ENCODE assay signal across 16 cellular contexts in the genomic region with DNA sequence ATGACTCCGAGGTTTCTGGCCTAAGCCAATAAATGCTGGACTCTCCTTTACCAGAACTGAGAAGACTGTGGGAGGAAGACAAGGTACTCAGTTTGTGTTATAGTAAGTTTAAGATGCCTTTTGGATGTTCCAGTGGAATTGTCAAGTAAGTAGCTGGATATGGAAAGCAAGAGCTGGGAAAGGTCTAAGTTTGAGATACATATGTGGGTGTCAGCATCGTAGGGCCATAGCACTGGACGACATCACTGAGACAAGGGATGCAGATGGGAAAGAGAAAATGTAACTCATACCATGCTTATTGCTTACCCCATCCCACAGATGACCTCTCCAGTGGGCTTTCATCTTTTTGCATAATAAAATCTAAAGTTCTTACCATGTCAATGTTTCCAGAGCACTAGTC.
"Had no signal": no experiment of that assay in that cellular context is flagged by ENCODE, and none has a peak within 500 bp of the region (broad histone marks: within the 10 kb centered on the region; RNA-seq: fewer than 3 reads in every experiment).

No MANE protein-coding gene starts in this region.

- H3K9me3 ChIP-seq: lower lobe of right lung, right atrium auricular region, tibial nerve had no signal

- H3K27me3 ChIP-seq: foreskin keratinocyte, right atrium auricular region, tibial nerve had no signal

- ATAC-seq: activated CD8-positive, alpha-beta T cell treated with anti-CD3 and anti-CD28 coated beads, Interleukin-2, amount 10 ng/mL, durations not matched to agents 7 days and 5 days; foreskin keratinocyte; lower lobe of right lung had no signal

- DNase-seq: activated CD4-positive, alpha-beta T cell treated with anti-CD3 and anti-CD28 coated beads, Interleukin-2, amount 10 ng/mL, durations not matched to agents 7 days and 5 days; activated CD8-positive, alpha-beta T cell treated with anti-CD3 and anti-CD28 coated beads, Interleukin-2, amount 10 ng/mL, durations not matched to agents 7 days and 5 days; activated gamma-delta T cell treated with Interleukin-2 at 50 U/mL for 16 hours; anterior cingulate cortex; caudate nucleus; foreskin keratinocyte; hippocampal formation; islet precursor cell; lower lobe of right lung; stimulated activated CD4-positive, alpha-beta T cell treated with anti-CD3 and anti-CD28 coated beads, Interleukin-2, amount 100 ng/mL, for 24 hours had no signal

- H3K27me3 Mint-ChIP-seq: activated CD4-positive, alpha-beta T cell treated with anti-CD3 and anti-CD28 coated beads, Interleukin-2, amount 10 ng/mL, durations not matched to agents 7 days and 5 days; progenitor cell of endocrine pancreas; stimulated activated naive CD8-positive, alpha-beta T cell treated with anti-CD3 and anti-CD28 coated beads, Interleukin-15, Interleukin-2, amounts not matched to agents 100 ng/mL and 50 ng/mL, for 24 hours had no signal

- H3K27ac Mint-ChIP-seq: activated CD8-positive, alpha-beta T cell treated with anti-CD3 and anti-CD28 coated beads, Interleukin-2, amount 10 ng/mL, durations not matched to agents 7 days and 5 days; mesothelial cell of epicardium; progenitor cell of endocrine pancreas; stimulated activated naive CD8-positive, alpha-beta T cell treated with anti-CD3 and anti-CD28 coated beads, Interleukin-15, Interleukin-2, amounts not matched to agents 100 ng/mL and 50 ng/mL, for 24 hours had no signal

- H3K36me3 ChIP-seq: lower lobe of right lung, right atrium auricular region, tibial nerve had no signal

- H3K9me3 Mint-ChIP-seq: activated CD4-positive, alpha-beta T cell treated with anti-CD3 and anti-CD28 coated beads, Interleukin-2, amount 10 ng/mL, durations not matched to agents 7 days and 5 days; mesothelial cell of epicardium; stimulated activated naive CD8-positive, alpha-beta T cell treated with anti-CD3 and anti-CD28 coated beads, Interleukin-15, Interleukin-2, amounts not matched to agents 100 ng/mL and 50 ng/mL, for 24 hours had no signal

- H3K4me3 Mint-ChIP-seq: activated CD4-positive, alpha-beta T cell treated with anti-CD3 and anti-CD28 coated beads, Interleukin-2, amount 10 ng/mL, durations not matched to agents 7 days and 5 days; activated CD8-positive, alpha-beta T cell treated with anti-CD3 and anti-CD28 coated beads, Interleukin-2, amount 10 ng/mL, durations not matched to agents 7 days and 5 days; brain; mesothelial cell of epicardium; stimulated activated naive CD8-positive, alpha-beta T cell treated with anti-CD3 and anti-CD28 coated beads, Interleukin-15, Interleukin-2, amounts not matched to agents 100 ng/mL and 50 ng/mL, for 24 hours had no signal

- H3K4me3 ChIP-seq: lower lobe of right lung, right atrium auricular region, tibial nerve had no signal

- H3K36me3 Mint-ChIP-seq: brain, mesothelial cell of epicardium had no signal
